ENCODE assay signal across 1 cellular context in the genomic region with DNA sequence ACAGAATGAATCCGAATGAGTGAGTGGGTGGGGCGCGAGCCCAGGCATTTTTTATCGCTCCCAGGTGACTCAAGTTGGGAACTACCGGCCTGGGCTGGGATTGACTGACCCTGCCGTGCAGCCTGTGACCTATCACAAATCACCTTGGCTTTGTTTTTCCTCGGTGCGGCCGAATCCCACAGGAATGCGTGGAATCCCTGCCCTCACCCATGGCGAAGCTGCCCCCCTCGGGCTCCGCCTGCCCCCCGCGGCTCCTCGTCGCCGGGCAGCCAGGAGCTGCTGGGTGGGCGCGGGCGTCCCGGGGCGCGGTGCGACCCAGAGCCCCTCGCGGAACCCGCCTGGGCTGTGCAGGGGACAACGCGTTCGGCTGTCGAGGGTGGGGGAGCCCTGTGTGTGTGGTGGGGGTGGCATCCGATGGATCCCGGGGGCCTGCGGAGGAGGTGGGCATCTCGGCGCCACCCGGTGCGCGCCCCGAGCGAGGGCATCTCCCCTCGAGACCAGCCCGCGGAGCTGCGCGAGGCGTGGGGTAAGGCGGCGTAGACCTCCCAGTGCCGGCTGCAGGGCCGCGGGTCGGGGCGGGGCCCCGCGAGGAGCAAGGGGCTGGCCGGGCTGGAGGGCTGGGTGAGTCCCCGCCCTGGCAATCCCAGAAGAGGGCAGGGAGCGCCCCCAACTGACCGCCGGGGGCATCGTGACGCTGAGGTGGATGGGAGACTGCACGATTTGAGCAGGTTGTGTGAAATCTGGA.
TF ChIP-seq lines count a peak whose summit lies in the region.

No MANE protein-coding gene starts in this region.

TF ChIP-seq in HEK293, 187 proteins besides CTCF, POLR2A, EP300 and RAD21 (continued from another document and continues in another):
- TF ChIP-seq ZNF558 (tag by site-specific recombination; IDR thresholded peaks at IDR 0.05) (no peak), ZBTB20 (tag by site-specific recombination; IDR thresholded peaks at IDR 0.05) (peak; percentile 47; the same call in 1 of the 2 replicates), ZNF174 (tag by site-specific recombination; IDR thresholded peaks at IDR 0.05) (no peak), ZNF391 (tag by site-specific recombination; IDR thresholded peaks at IDR 0.05; ENCODE audit: borderline replicate concordance, low read depth) (no peak), ZNF580 (tag by site-specific recombination; IDR thresholded peaks at IDR 0.05) (no peak), ZNF629 (tag by site-specific recombination; IDR thresholded peaks at IDR 0.05) (no peak), ZNF530 (tag by site-specific recombination; IDR thresholded peaks at IDR 0.05; ENCODE audit: low read depth) (no peak), ZNF341 (tag by site-specific recombination; IDR thresholded peaks at IDR 0.05; ENCODE audit: low read depth) (no peak), ZNF223 (tag by site-specific recombination; IDR thresholded peaks at IDR 0.05) (no peak), ZNF292 (tag by site-specific recombination; IDR thresholded peaks at IDR 0.05; ENCODE audit: borderline replicate concordance, low read depth) (no peak), ZNF521 (tag by site-specific recombination; IDR thresholded peaks at IDR 0.05) (no peak), ZNF707 (tag by site-specific recombination; IDR thresholded peaks at IDR 0.05) (no peak), KLF16 (tag by site-specific recombination; IDR thresholded peaks at IDR 0.05) (no peak), YY2 (tag by site-specific recombination; IDR thresholded peaks at IDR 0.05) (no peak), ZNF148 (tag by site-specific recombination; IDR thresholded peaks at IDR 0.05; ENCODE audit: borderline replicate concordance) (no peak), ZNF274 (IDR thresholded peaks at IDR 0.05; ENCODE audit: low read length) (no peak), ZNF274 (tag by site-specific recombination; IDR thresholded peaks at IDR 0.05; ENCODE audit: borderline replicate concordance) (no peak), ZNF747 (tag by site-specific recombination; IDR thresholded peaks at IDR 0.05) (no peak), SP3 (tag by site-specific recombination; IDR thresholded peaks at IDR 0.05) (peak; percentile 35), ZBTB21 (tag by site-specific recombination; IDR thresholded peaks at IDR 0.05) (no peak), ZNF600 (tag by site-specific recombination; IDR thresholded peaks at IDR 0.05) (no peak), KLF7 (tag by site-specific recombination; IDR thresholded peaks at IDR 0.05; ENCODE audit: borderline replicate concordance) (no peak), ZNF214 (tag by site-specific recombination; IDR thresholded peaks at IDR 0.05; ENCODE audit: borderline replicate concordance) (no peak), ZBTB48 (tag by site-specific recombination; IDR thresholded peaks at IDR 0.05) (0 out of 2 replicates have a peak, but pooled peaks have one; percentile 33), REPIN1 (tag by site-specific recombination; IDR thresholded peaks at IDR 0.05; ENCODE audit: low read depth) (no peak), ZNF837 (tag by site-specific recombination; IDR thresholded peaks at IDR 0.05) (no peak), ZSCAN30 (tag by site-specific recombination; IDR thresholded peaks at IDR 0.05) (peak; percentile 27; the same call in 1 of the 2 replicates), ZNF132 (tag by site-specific recombination; IDR thresholded peaks at IDR 0.05; ENCODE audit: borderline replicate concordance) (no peak), ZBTB17 (tag by site-specific recombination; IDR thresholded peaks at IDR 0.05) (peak; percentile 37; the same call in 1 of the 2 replicates), ZNF311 (tag by site-specific recombination; IDR thresholded peaks at IDR 0.05; ENCODE audit: borderline replicate concordance) (no peak), ZFP3 (tag by site-specific recombination; IDR thresholded peaks at IDR 0.05; ENCODE audit: low read depth) (no peak), ZNF155 (tag by site-specific recombination; IDR thresholded peaks at IDR 0.05) (no peak), BCL11A (tag by site-specific recombination; IDR thresholded peaks at IDR 0.05; ENCODE audit: low read depth) (no peak), ZNF426 (tag by site-specific recombination; IDR thresholded peaks at IDR 0.05) (no peak), BCL6B (tag by site-specific recombination; IDR thresholded peaks at IDR 0.05) (no peak), ZNF692 (tag by site-specific recombination; IDR thresholded peaks at IDR 0.05) (no peak), PRDM10 (tag by site-specific recombination; IDR thresholded peaks at IDR 0.05) (no peak)
- TF ChIP-seq, protein P1, sequence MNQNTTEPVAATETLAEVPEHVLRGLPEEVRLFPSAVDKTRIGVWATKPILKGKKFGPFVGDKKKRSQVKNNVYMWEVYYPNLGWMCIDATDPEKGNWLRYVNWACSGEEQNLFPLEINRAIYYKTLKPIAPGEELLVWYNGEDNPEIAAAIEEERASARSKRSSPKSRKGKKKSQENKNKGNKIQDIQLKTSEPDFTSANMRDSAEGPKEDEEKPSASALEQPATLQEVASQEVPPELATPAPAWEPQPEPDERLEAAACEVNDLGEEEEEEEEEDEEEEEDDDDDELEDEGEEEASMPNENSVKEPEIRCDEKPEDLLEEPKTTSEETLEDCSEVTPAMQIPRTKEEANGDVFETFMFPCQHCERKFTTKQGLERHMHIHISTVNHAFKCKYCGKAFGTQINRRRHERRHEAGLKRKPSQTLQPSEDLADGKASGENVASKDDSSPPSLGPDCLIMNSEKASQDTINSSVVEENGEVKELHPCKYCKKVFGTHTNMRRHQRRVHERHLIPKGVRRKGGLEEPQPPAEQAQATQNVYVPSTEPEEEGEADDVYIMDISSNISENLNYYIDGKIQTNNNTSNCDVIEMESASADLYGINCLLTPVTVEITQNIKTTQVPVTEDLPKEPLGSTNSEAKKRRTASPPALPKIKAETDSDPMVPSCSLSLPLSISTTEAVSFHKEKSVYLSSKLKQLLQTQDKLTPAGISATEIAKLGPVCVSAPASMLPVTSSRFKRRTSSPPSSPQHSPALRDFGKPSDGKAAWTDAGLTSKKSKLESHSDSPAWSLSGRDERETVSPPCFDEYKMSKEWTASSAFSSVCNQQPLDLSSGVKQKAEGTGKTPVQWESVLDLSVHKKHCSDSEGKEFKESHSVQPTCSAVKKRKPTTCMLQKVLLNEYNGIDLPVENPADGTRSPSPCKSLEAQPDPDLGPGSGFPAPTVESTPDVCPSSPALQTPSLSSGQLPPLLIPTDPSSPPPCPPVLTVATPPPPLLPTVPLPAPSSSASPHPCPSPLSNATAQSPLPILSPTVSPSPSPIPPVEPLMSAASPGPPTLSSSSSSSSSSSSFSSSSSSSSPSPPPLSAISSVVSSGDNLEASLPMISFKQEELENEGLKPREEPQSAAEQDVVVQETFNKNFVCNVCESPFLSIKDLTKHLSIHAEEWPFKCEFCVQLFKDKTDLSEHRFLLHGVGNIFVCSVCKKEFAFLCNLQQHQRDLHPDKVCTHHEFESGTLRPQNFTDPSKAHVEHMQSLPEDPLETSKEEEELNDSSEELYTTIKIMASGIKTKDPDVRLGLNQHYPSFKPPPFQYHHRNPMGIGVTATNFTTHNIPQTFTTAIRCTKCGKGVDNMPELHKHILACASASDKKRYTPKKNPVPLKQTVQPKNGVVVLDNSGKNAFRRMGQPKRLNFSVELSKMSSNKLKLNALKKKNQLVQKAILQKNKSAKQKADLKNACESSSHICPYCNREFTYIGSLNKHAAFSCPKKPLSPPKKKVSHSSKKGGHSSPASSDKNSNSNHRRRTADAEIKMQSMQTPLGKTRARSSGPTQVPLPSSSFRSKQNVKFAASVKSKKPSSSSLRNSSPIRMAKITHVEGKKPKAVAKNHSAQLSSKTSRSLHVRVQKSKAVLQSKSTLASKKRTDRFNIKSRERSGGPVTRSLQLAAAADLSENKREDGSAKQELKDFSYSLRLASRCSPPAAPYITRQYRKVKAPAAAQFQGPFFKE (tag by site-specific recombination; IDR thresholded peaks at IDR 0.05; ENCODE audit: borderline replicate concordance) = no peak
- TF ChIP-seq, protein P2, sequence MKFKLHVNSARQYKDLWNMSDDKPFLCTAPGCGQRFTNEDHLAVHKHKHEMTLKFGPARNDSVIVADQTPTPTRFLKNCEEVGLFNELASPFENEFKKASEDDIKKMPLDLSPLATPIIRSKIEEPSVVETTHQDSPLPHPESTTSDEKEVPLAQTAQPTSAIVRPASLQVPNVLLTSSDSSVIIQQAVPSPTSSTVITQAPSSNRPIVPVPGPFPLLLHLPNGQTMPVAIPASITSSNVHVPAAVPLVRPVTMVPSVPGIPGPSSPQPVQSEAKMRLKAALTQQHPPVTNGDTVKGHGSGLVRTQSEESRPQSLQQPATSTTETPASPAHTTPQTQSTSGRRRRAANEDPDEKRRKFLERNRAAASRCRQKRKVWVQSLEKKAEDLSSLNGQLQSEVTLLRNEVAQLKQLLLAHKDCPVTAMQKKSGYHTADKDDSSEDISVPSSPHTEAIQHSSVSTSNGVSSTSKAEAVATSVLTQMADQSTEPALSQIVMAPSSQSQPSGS (tag by site-specific recombination; IDR thresholded peaks at IDR 0.05; ENCODE audit: low read depth) = no peak
- TF ChIP-seq, protein P3, sequence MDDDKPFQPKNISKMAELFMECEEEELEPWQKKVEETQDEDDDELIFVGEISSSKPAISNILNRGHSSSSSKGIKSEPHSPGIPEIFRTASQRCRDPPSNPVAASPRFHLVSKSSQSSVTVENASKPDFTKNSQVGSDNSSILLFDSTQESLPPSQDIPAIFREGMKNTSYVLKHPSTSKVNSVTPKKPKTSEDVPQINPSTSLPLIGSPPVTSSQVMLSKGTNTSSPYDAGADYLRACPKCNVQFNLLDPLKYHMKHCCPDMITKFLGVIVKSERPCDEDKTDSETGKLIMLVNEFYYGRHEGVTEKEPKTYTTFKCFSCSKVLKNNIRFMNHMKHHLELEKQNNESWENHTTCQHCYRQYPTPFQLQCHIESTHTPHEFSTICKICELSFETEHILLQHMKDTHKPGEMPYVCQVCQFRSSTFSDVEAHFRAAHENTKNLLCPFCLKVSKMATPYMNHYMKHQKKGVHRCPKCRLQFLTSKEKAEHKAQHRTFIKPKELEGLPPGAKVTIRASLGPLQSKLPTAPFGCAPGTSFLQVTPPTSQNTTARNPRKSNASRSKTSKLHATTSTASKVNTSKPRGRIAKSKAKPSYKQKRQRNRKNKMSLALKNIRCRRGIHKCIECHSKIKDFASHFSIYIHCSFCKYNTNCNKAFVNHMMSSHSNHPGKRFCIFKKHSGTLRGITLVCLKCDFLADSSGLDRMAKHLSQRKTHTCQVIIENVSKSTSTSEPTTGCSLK (tag by site-specific recombination; IDR thresholded peaks at IDR 0.05) = no peak
